9 cellular contexts compared by ENCODE assay signal in genomic region chr2:36376319-36376765, GRCh38. TPM values are rescaled to one million over a fixed set of nuclear protein-coding genes. Genes with fewer than 3 reads are reported as not detected.
DNase-seq lines count a peak whose midpoint lies in the region; ATAC-seq and TF ChIP-seq lines count a peak whose summit lies in the region.
"Had no signal": no experiment of that assay in that cellular context is flagged by ENCODE, and none has a peak within 500 bp of the region (broad histone marks: within the 10 kb centered on the region; RNA-seq: fewer than 3 reads in every experiment).

No MANE protein-coding gene starts in this region.

- peaks cover 17% of the 10 kb centered on the region for H3K36me3 Mint-ChIP-seq in endothelial cell (ENCODE audit: low read depth, unreplicated experiment)
- no peaks in the 10 kb centered on the region for H3K36me3 Mint-ChIP-seq in stimulated activated memory B cell treated with anti-CD40 and anti-IgM and Interleukin-4, amounts not matched to agents 10 μg/mL and 1 μg/mL and 100 μg/mL, for 72 hours
- H3K36me3 Mint-ChIP-seq: CD4-positive, CD25-positive, alpha-beta regulatory T cell had no signal

- no peaks in the 10 kb centered on the region for H3K9me3 Mint-ChIP-seq in endothelial cell (ENCODE audit: unreplicated experiment)
- no peaks in the 10 kb centered on the region for H3K9me3 Mint-ChIP-seq in stimulated activated memory B cell treated with anti-CD40 and anti-IgM and Interleukin-4, amounts not matched to agents 10 μg/mL and 1 μg/mL and 100 μg/mL, for 72 hours

- peak overlapping the region; percentile 30 for H3K4me3 Mint-ChIP-seq in endothelial cell (ENCODE audit: unreplicated experiment)
- no peak overlapping the region for H3K4me3 Mint-ChIP-seq in stimulated activated memory B cell treated with anti-CD40 and anti-IgM and Interleukin-4, amounts not matched to agents 10 μg/mL and 1 μg/mL and 100 μg/mL, for 72 hours
- H3K4me3 Mint-ChIP-seq: CD4-positive, CD25-positive, alpha-beta regulatory T cell had no signal

- H3K4me1 Mint-ChIP-seq in endothelial cell (ENCODE audit: unreplicated experiment) = peaks cover 85% of the 10 kb centered on the region
- no peaks in the 10 kb centered on the region for H3K4me1 Mint-ChIP-seq in stimulated activated memory B cell treated with anti-CD40 and anti-IgM and Interleukin-4, amounts not matched to agents 10 μg/mL and 1 μg/mL and 100 μg/mL, for 72 hours

- no peak for TF ChIP-seq CTCF in endothelial cell (IDR thresholded peaks at IDR 0.05; ENCODE audit: unreplicated experiment)

- in situ Hi-C loops in ACHN (cut with HindIII; ENCODE audit: low pct_ligation_motif_present, low pct_unique_long_range_greater_than_20kb, low sequenced_read_pairs) = no loop called here

- peak; percentile 78 for DNase-seq in ACHN
- DNase-seq in NCI-H2227 (lab: John Stamatoyannopoulos, UW; ENCODE audit: unreplicated experiment) = peak; percentile 48
- DNase-seq in endothelial cell (ENCODE audit: low spot score) = no peak
- DNase-seq in mucosa of gallbladder (ENCODE audit: low spot score) = peak; percentile 79
- no peak for DNase-seq in T-helper 9 cell
- no peak for DNase-seq in NCI-H187 treated with DMSO at 0.1 percent for 48 hours (lab: John Stamatoyannopoulos, UW)
- DNase-seq: CD4-positive, CD25-positive, alpha-beta regulatory T cell had no signal

- ATAC-seq in stimulated activated memory B cell treated with anti-CD40 and anti-IgM and Interleukin-4, amounts not matched to agents 10 μg/mL and 1 μg/mL and 100 μg/mL, for 72 hours = no peak
- no peak for ATAC-seq in HG02840 (IDR thresholded peaks at IDR 0.05; ENCODE audit: low FRiP score, unreplicated experiment)

- H3K27me3 Mint-ChIP-seq in endothelial cell (ENCODE audit: unreplicated experiment) = no peaks in the 10 kb centered on the region
- peaks cover 9% of the 10 kb centered on the region for H3K27me3 Mint-ChIP-seq in stimulated activated memory B cell treated with anti-CD40 and anti-IgM and Interleukin-4, amounts not matched to agents 10 μg/mL and 1 μg/mL and 100 μg/mL, for 72 hours

- H3K27ac Mint-ChIP-seq in endothelial cell (ENCODE audit: unreplicated experiment) = peak overlapping the region; percentile 72
- no peak overlapping the region for H3K27ac Mint-ChIP-seq in stimulated activated memory B cell treated with anti-CD40 and anti-IgM and Interleukin-4, amounts not matched to agents 10 μg/mL and 1 μg/mL and 100 μg/mL, for 72 hours
- H3K27ac Mint-ChIP-seq: CD4-positive, CD25-positive, alpha-beta regulatory T cell had no signal

RNA-seq across cellular contexts. Expression of gene CRIM1, which starts 20.8 kb away (rescaled TPM):
- 246 TPM for total RNA-seq in endothelial cell (ENCODE audit: unreplicated experiment)
- total RNA-seq in mucosa of gallbladder = 153 TPM

Comparison
In these comparisons a context has a peak if more than half of its experiments do, and no peak if none do; other contexts are left out.
1. DNase-seq: peak in ACHN (single experiment), NCI-H2227 (single experiment) and mucosa of gallbladder (single experiment); none in endothelial cell (single experiment), T-helper 9 cell (single experiment) and NCI-H187 treated with DMSO at 0.1 percent for 48 hours (single experiment).